13 cellular contexts compared by ENCODE assay signal in genomic region chr1:85681087-85681486, GRCh38. TPM values are rescaled to one million over a fixed set of nuclear protein-coding genes. Genes with fewer than 3 reads are reported as not detected.
DNase-seq lines count a peak whose midpoint lies in the region; ATAC-seq and TF ChIP-seq lines count a peak whose summit lies in the region.
"Had no signal": no experiment of that assay in that cellular context is flagged by ENCODE, and none has a peak within 500 bp of the region (broad histone marks: within the 10 kb centered on the region; RNA-seq: fewer than 3 reads in every experiment).

No MANE protein-coding gene starts in this region.

- H3K36me3 ChIP-seq in left lung = peaks cover 0 to 27% of the 10 kb centered on the region in 2 donors
- no peaks in the 10 kb centered on the region for H3K36me3 ChIP-seq in MM.1S (replicated peaks; ENCODE audit: insufficient read depth, low read length)

- ATAC-seq in left lung (peak; percentile 76), GM18909 (IDR thresholded peaks at IDR 0.05; ENCODE audit: poor library complexity, unreplicated experiment) (no peak), GM18858 (IDR thresholded peaks at IDR 0.05; ENCODE audit: unreplicated experiment) (no peak)
- ATAC-seq: naive thymus-derived CD8-positive, alpha-beta T cell had no signal

- in situ Hi-C loops in ACHN (cut with HindIII; ENCODE audit: low pct_ligation_motif_present, low pct_unique_long_range_greater_than_20kb, low sequenced_read_pairs) = no loop called here

- H3K27me3 Mint-ChIP-seq in endothelial cell (ENCODE audit: unreplicated experiment) = no peaks in the 10 kb centered on the region
- H3K27me3 Mint-ChIP-seq in activated naive CD8-positive, alpha-beta T cell treated with anti-CD3 and anti-CD28 coated beads for 36 hours = no peaks in the 10 kb centered on the region
- H3K27me3 Mint-ChIP-seq: activated T-cell treated with anti-CD3 and anti-CD28 coated beads, Interleukin-2, amount 50 U/mL, for 24 hours; naive thymus-derived CD8-positive, alpha-beta T cell had no signal

- intact Hi-C loops in left lung (cut with DNase I) = no loop called here

- H3K9me2 ChIP-seq in MM.1S (replicated peaks; ENCODE audit: insufficient read depth, low read length) = no peaks in the 10 kb centered on the region

- no peak overlapping the region for H3K9ac ChIP-seq in MM.1S (ENCODE audit: low read length)

- H3K4me1 ChIP-seq in left lung (no peaks in the 10 kb centered on the region), MM.1S (ENCODE audit: low read length) (no peaks in the 10 kb centered on the region)

- no peak overlapping the region for H3K4me3 Mint-ChIP-seq in endothelial cell (ENCODE audit: unreplicated experiment)
- no peak overlapping the region for H3K4me3 Mint-ChIP-seq in activated naive CD8-positive, alpha-beta T cell treated with anti-CD3 and anti-CD28 coated beads for 36 hours
- H3K4me3 Mint-ChIP-seq: activated T-cell treated with anti-CD3 and anti-CD28 coated beads, Interleukin-2, amount 50 U/mL, for 24 hours; naive thymus-derived CD8-positive, alpha-beta T cell had no signal

- no peak overlapping the region for H3K4me2 ChIP-seq in MM.1S (ENCODE audit: low read depth, low read length)

- H4K20me1 ChIP-seq in MM.1S (ENCODE audit: insufficient read depth, low read length) = no peaks in the 10 kb centered on the region; the same call in 1 of the 2 replicates

- H3K36me3 Mint-ChIP-seq in endothelial cell (ENCODE audit: low read depth, unreplicated experiment) = peaks cover 7% of the 10 kb centered on the region
- H3K36me3 Mint-ChIP-seq in activated naive CD8-positive, alpha-beta T cell treated with anti-CD3 and anti-CD28 coated beads for 36 hours = peaks cover 21% of the 10 kb centered on the region

- H3K27ac ChIP-seq in left lung (no peak overlapping the region), MM.1S (ENCODE audit: low read length) (no peak overlapping the region)

- 0 out of 2 replicates have a peak, but pooled peaks cover 4% of the 10 kb centered on the region for H3K79me2 ChIP-seq in MM.1S (ENCODE audit: low read length)

- H3K4me3 ChIP-seq in left lung (no peak overlapping the region), MM.1S (ENCODE audit: low read length) (no peak overlapping the region)

- H3K4me1 Mint-ChIP-seq in endothelial cell (ENCODE audit: unreplicated experiment) = no peaks in the 10 kb centered on the region
- H3K4me1 Mint-ChIP-seq in activated naive CD8-positive, alpha-beta T cell treated with anti-CD3 and anti-CD28 coated beads for 36 hours = peaks cover 3% of the 10 kb centered on the region

- no peaks in the 10 kb centered on the region for H3K9me3 Mint-ChIP-seq in endothelial cell (ENCODE audit: unreplicated experiment)
- H3K9me3 Mint-ChIP-seq in activated naive CD8-positive, alpha-beta T cell treated with anti-CD3 and anti-CD28 coated beads for 36 hours = no peaks in the 10 kb centered on the region
- H3K9me3 Mint-ChIP-seq: activated T-cell treated with anti-CD3 and anti-CD28 coated beads, Interleukin-2, amount 50 U/mL, for 24 hours; naive thymus-derived CD8-positive, alpha-beta T cell had no signal

- no peaks in the 10 kb centered on the region for H3F3A ChIP-seq in MM.1S (ENCODE audit: insufficient read depth, low read length)

- H3K9me3 ChIP-seq in left lung = no peaks in the 10 kb centered on the region
- H3K9me3 ChIP-seq in MM.1S (replicated peaks; ENCODE audit: insufficient read depth, low read length) = no peaks in the 10 kb centered on the region

- DNase-seq in ACHN (peak; percentile 30), HT-29 (ENCODE audit: low spot score) (peak; percentile 37), endothelial cell (ENCODE audit: low spot score) (no peak), left lung (no peak), MM.1S (no peak)
- DNase-seq in activated naive CD8-positive, alpha-beta T cell treated with anti-CD3 and anti-CD28 coated beads for 36 hours = no peak
- DNase-seq: activated CD4-positive, alpha-beta T cell treated with anti-CD3 and anti-CD28 coated beads for 1 hour; activated T-cell treated with anti-CD3 and anti-CD28 coated beads, Interleukin-2, amount 50 U/mL, for 24 hours; naive thymus-derived CD8-positive, alpha-beta T cell; NCI-H1105 treated with DMSO at 0.1 percent for 48 hours; NCI-H748 treated with DMSO at 0.1 percent for 48 hours had no signal

- no peak for TF ChIP-seq CTCF in endothelial cell (IDR thresholded peaks at IDR 0.05; ENCODE audit: unreplicated experiment)
- no peak for TF ChIP-seq CTCF in left lung (IDR thresholded peaks at IDR 0.05)
- no peak for TF ChIP-seq CTCF in MM.1S (IDR thresholded peaks at IDR 0.05; ENCODE audit: low read length)

- no peak overlapping the region for H2AFZ ChIP-seq in MM.1S (ENCODE audit: low read length)

- H3K27ac Mint-ChIP-seq in endothelial cell (ENCODE audit: unreplicated experiment) = peak overlapping the region; percentile 90
- no peak overlapping the region for H3K27ac Mint-ChIP-seq in activated naive CD8-positive, alpha-beta T cell treated with anti-CD3 and anti-CD28 coated beads for 36 hours
- H3K27ac Mint-ChIP-seq: activated T-cell treated with anti-CD3 and anti-CD28 coated beads, Interleukin-2, amount 50 U/mL, for 24 hours; naive thymus-derived CD8-positive, alpha-beta T cell had no signal

- H3K27me3 ChIP-seq in left lung (no peaks in the 10 kb centered on the region), MM.1S (replicated peaks; ENCODE audit: insufficient read depth, low read length) (no peaks in the 10 kb centered on the region)

RNA-seq across cellular contexts. Expression of gene ZNHIT6, which starts 27.1 kb away (rescaled TPM):
- 3.7 and 4.5 TPM in 2 replicates for total RNA-seq in HT-29 (2014; rRNA removed; shearing (Covaris generic))
- total RNA-seq in endothelial cell (ENCODE audit: unreplicated experiment) (22.6 TPM), left lung (10 to 100 TPM; 12.2 to 12.6 TPM)
- total RNA-seq in activated naive CD8-positive, alpha-beta T cell treated with anti-CD3 and anti-CD28 coated beads for 36 hours = 10 to 100 TPM; 31.6 to 32.5 TPM

Comparison
In these comparisons a context has a peak if more than half of its experiments do, and no peak if none do; other contexts are left out.
1. DNase-seq: peak in ACHN (single experiment) and HT-29 (single experiment); none in endothelial cell (single experiment), left lung (0 of 2), activated naive CD8-positive, alpha-beta T cell treated with anti-CD3 and anti-CD28 coated beads for 36 hours (single experiment) and MM.1S (single experiment).